In genomic region chr12:3658327-3659163, GRCh38 we compare ENCODE assay signal across 8 cellular contexts.
A peak's percentile ranks its signal among the peaks of the same experiment; 100 is the strongest.
DNase-seq lines count a peak whose midpoint lies in the region; ATAC-seq lines count a peak whose summit lies in the region.

No MANE protein-coding gene starts in this region.

- H3K4me3 Mint-ChIP-seq in activated naive CD8-positive, alpha-beta T cell treated with anti-CD3 and anti-CD28 coated beads, Interleukin-2, amount 50 U/mL, for 24 hours: no peak overlapping the region

- H3K4me1 Mint-ChIP-seq in activated naive CD8-positive, alpha-beta T cell treated with anti-CD3 and anti-CD28 coated beads, Interleukin-2, amount 50 U/mL, for 24 hours: no peaks in the 10 kb centered on the region

- H3K9me3 Mint-ChIP-seq in activated naive CD8-positive, alpha-beta T cell treated with anti-CD3 and anti-CD28 coated beads, Interleukin-2, amount 50 U/mL, for 24 hours: no peaks in the 10 kb centered on the region

- peaks cover 28% of the 10 kb centered on the region for H3K36me3 Mint-ChIP-seq in activated naive CD8-positive, alpha-beta T cell treated with anti-CD3 and anti-CD28 coated beads, Interleukin-2, amount 50 U/mL, for 24 hours (ENCODE audit: low read depth)

- no peak overlapping the region for H3K27ac Mint-ChIP-seq in activated naive CD8-positive, alpha-beta T cell treated with anti-CD3 and anti-CD28 coated beads, Interleukin-2, amount 50 U/mL, for 24 hours

- H3K27me3 Mint-ChIP-seq in activated naive CD8-positive, alpha-beta T cell treated with anti-CD3 and anti-CD28 coated beads, Interleukin-2, amount 50 U/mL, for 24 hours: no peaks in the 10 kb centered on the region

- DNase-seq in EL (peak; percentile 9), M059J (ENCODE audit: low read depth) (peak; percentile 5), left lobe of liver (ENCODE audit: low spot score) (no peak), NCI-H345 treated with DMSO at 0.1 percent for 48 hours (lab: John Stamatoyannopoulos, UW; ENCODE audit: unreplicated experiment) (no peak)
- peak; percentile 14 for DNase-seq in activated naive CD8-positive, alpha-beta T cell treated with anti-CD3 and anti-CD28 coated beads, Interleukin-2, amount 50 U/mL, for 24 hours
- DNase-seq in activated CD4-positive, CD25-positive, alpha-beta regulatory T cell treated with anti-CD3 and anti-CD28 coated beads, Interleukin-2, amount 50 U/mL, for 72 hours: no peak

- no peak for ATAC-seq in activated naive CD8-positive, alpha-beta T cell treated with anti-CD3 and anti-CD28 coated beads, Interleukin-2, amount 50 U/mL, for 24 hours
- ATAC-seq in left lobe of liver (peak; percentile 56), GM21367 (IDR thresholded peaks at IDR 0.05; ENCODE audit: unreplicated experiment) (no peak), HG03469 (IDR thresholded peaks at IDR 0.05; ENCODE audit: unreplicated experiment) (no peak)

Comparison
In these comparisons a context has a peak if more than half of its experiments do, and no peak if none do; other contexts are left out.
1. DNase-seq: peak in EL (single experiment), M059J (single experiment) and activated naive CD8-positive, alpha-beta T cell treated with anti-CD3 and anti-CD28 coated beads, Interleukin-2, amount 50 U/mL, for 24 hours (single experiment); none in left lobe of liver (single experiment), activated CD4-positive, CD25-positive, alpha-beta regulatory T cell treated with anti-CD3 and anti-CD28 coated beads, Interleukin-2, amount 50 U/mL, for 72 hours (single experiment) and NCI-H345 treated with DMSO at 0.1 percent for 48 hours (single experiment).